18 cellular contexts compared by ENCODE assay signal in genomic region chr22:18975434-18976196, GRCh38. TPM values are rescaled to one million over a fixed set of nuclear protein-coding genes. Genes with fewer than 3 reads are reported as not detected.
"Had no signal": no experiment of that assay in that cellular context is flagged by ENCODE, and none has a peak within 500 bp of the region (broad histone marks: within the 10 kb centered on the region; RNA-seq: fewer than 3 reads in every experiment).

No MANE protein-coding gene starts in this region.

- H3K4me1 ChIP-seq: gastrocnemius medialis, parathyroid adenoma, prostate gland had no signal

- ATAC-seq: effector memory CD8-positive, alpha-beta T cell; mucosa of descending colon; naive thymus-derived CD8-positive, alpha-beta T cell; stimulated activated naive B cell treated with anti-CD40 and anti-IgM and Interleukin-4, amounts not matched to agents 10 μg/mL and 1 μg/mL and 100 μg/mL, for 72 hours had no signal

- H3K9me3 ChIP-seq: gastrocnemius medialis, mucosa of descending colon, prostate gland, right lobe of liver had no signal

- H3K27ac ChIP-seq: epithelial cell of prostate, esophagus muscularis mucosa, gastrocnemius medialis, parathyroid adenoma, prostate gland, right lobe of liver had no signal

- H3K79me2 ChIP-seq: parathyroid adenoma had no signal

- H3K36me3 ChIP-seq: esophagus muscularis mucosa, gastrocnemius medialis, prostate gland, right lobe of liver had no signal

- DNase-seq: effector memory CD8-positive, alpha-beta T cell; gastrocnemius medialis; islet precursor cell; mammary epithelial cell; mucosa of descending colon; naive thymus-derived CD8-positive, alpha-beta T cell; stimulated activated CD4-positive, alpha-beta T cell treated with anti-CD3 and anti-CD28 coated beads, Interleukin-2, amount 100 ng/mL, for 24 hours; stimulated activated CD4-positive, alpha-beta T cell treated with anti-CD3 and anti-CD28 coated beads, Interleukin-4, amount 100 ng/mL, for 4 hours; stimulated activated naive B cell treated with anti-CD40 and anti-IgM and Interleukin-4, amounts not matched to agents 10 μg/mL and 1 μg/mL and 100 μg/mL, for 72 hours; trophoblast cell had no signal

- H3K4me3 Mint-ChIP-seq: dendritic cell treated with granulocyte-macrophage colony-stimulating factor and Interleukin-4, amounts not matched to agents 40 ng/mL and 50 ng/mL, for 4 days; effector memory CD8-positive, alpha-beta T cell; naive thymus-derived CD8-positive, alpha-beta T cell; stimulated activated naive B cell treated with anti-CD40 and anti-IgM and Interleukin-4, amounts not matched to agents 10 μg/mL and 1 μg/mL and 100 μg/mL, for 72 hours had no signal

- H3K4me3 ChIP-seq: esophagus muscularis mucosa, gastrocnemius medialis, mucosa of descending colon, prostate gland, right lobe of liver had no signal

- H3K9me3 Mint-ChIP-seq: dendritic cell treated with granulocyte-macrophage colony-stimulating factor and Interleukin-4, amounts not matched to agents 40 ng/mL and 50 ng/mL, for 4 days; effector memory CD8-positive, alpha-beta T cell had no signal

- H3K27me3 ChIP-seq: right lobe of liver had no signal

- H3K9ac ChIP-seq: parathyroid adenoma had no signal

- FAIRE-seq: colon had no signal

- H3K27ac Mint-ChIP-seq: dendritic cell treated with granulocyte-macrophage colony-stimulating factor and Interleukin-4, amounts not matched to agents 40 ng/mL and 50 ng/mL, for 4 days; effector memory CD8-positive, alpha-beta T cell; naive thymus-derived CD8-positive, alpha-beta T cell; stimulated activated naive B cell treated with anti-CD40 and anti-IgM and Interleukin-4, amounts not matched to agents 10 μg/mL and 1 μg/mL and 100 μg/mL, for 72 hours had no signal

- H3K36me3 Mint-ChIP-seq: naive thymus-derived CD8-positive, alpha-beta T cell; stimulated activated naive B cell treated with anti-CD40 and anti-IgM and Interleukin-4, amounts not matched to agents 10 μg/mL and 1 μg/mL and 100 μg/mL, for 72 hours had no signal

- H3K4me1 Mint-ChIP-seq: naive thymus-derived CD8-positive, alpha-beta T cell; stimulated activated naive B cell treated with anti-CD40 and anti-IgM and Interleukin-4, amounts not matched to agents 10 μg/mL and 1 μg/mL and 100 μg/mL, for 72 hours had no signal

- H2AFZ ChIP-seq: parathyroid adenoma had no signal

RNA-seq across cellular contexts. Expression of gene PRODH, which starts 39.5 kb away (rescaled TPM):
- total RNA-seq: fibroblast of villous mesenchyme had no signal
